In the genomic region with DNA sequence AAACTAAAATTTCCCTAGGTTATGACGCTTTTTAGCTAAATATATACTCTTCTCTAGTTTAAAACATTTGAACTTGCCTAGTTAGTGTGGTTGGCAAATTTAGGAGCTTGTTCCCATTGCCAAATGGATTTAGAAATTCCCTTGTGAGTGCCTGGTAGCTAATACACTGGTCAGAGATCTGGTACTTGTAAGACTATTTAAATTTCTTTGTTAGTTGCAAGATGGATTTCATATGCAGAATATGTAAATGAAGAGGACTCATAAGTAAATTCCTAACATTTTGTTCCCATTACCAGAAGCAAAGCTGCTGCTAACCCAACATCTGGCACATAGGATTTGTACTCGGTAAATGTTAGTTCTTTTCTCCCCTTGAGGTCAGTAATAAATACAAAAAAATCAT, we compare ENCODE assay signal across 15 cellular contexts. TPM values are rescaled to one million over a fixed set of nuclear protein-coding genes. Genes with fewer than 3 reads are reported as not detected.
DNase-seq lines count a peak whose midpoint lies in the region; ATAC-seq and TF ChIP-seq lines count a peak whose summit lies in the region.
"Had no signal": no experiment of that assay in that cellular context is flagged by ENCODE, and none has a peak within 500 bp of the region (broad histone marks: within the 10 kb centered on the region; RNA-seq: fewer than 3 reads in every experiment).

No MANE protein-coding gene starts in this region.

- H3K9me3 ChIP-seq in Panc1 (ENCODE audit: control insufficient read depth, insufficient read depth, low read depth, low read length) = no peaks in the 10 kb centered on the region
- H3K9me3 ChIP-seq in iPS-20b (ENCODE audit: insufficient read depth, low read depth, low read length) = no peaks in the 10 kb centered on the region
- H3K9me3 ChIP-seq: HAP-1 had no signal

- no peak overlapping the region for H3K27ac ChIP-seq in Panc1 (ENCODE audit: low read length)
- H3K27ac ChIP-seq in iPS-20b (ENCODE audit: low read length) = peak overlapping the region; percentile 28
- H3K27ac ChIP-seq: BLaER1 treated with 17β-estradiol and CSF1 and Interleukin-3, amounts not matched to agents 10 nM and 100 nM; GM23248 had no signal

- in situ Hi-C loops in Panc1 (cut with HindIII; ENCODE audit: low pct_unique_long_range_greater_than_20kb, low sequenced_read_pairs) = no loop called here

- H3K4me1 ChIP-seq in Panc1 (ENCODE audit: control insufficient read depth, insufficient read depth, low read length) (no peaks in the 10 kb centered on the region), iPS-20b (ENCODE audit: insufficient read depth, low read length) (peaks cover 14% of the 10 kb centered on the region; the same call in 1 of the 2 replicates)
- H3K4me1 ChIP-seq: BLaER1 treated with 17β-estradiol and CSF1 and Interleukin-3, amounts not matched to agents 10 nM and 100 nM had no signal

- H3K4me3 ChIP-seq in Panc1 (ENCODE audit: low read depth in 2 of 2, low read length in 2 of 2) (no peak overlapping the region), iPS-20b (ENCODE audit: low read length) (peak overlapping the region; percentile 49; the same call in 1 of the 2 replicates)
- H3K4me3 ChIP-seq: BLaER1 treated with 17β-estradiol and CSF1 and Interleukin-3, amounts not matched to agents 10 nM and 100 nM; GM23248; HAP-1; K562 had no signal

- TF ChIP-seq CTCF in Panc1 (IDR thresholded peaks at IDR 0.05) = no peak

- no peaks in the 10 kb centered on the region for H3K27me3 ChIP-seq in Panc1 (ENCODE audit: control insufficient read depth, insufficient read depth, low read length)
- no peaks in the 10 kb centered on the region for H3K27me3 ChIP-seq in iPS-20b (ENCODE audit: insufficient read depth, low read length)

- POLR2A ChIA-PET in Panc1 (lab: Charles Lee) = no interaction called here

- peak; percentile 13 for DNase-seq in HCEC 1CT
- DNase-seq in Panc1 (ENCODE audit: low read depth, low spot score) = no peak
- DNase-seq in fibroblast of gingiva (ENCODE audit: low read depth) = peak; percentile 68
- DNase-seq in NOMO-1 treated with dmso at 0.1 percent for 144 hours (lab: John Stamatoyannopoulos, UW; ENCODE audit: unreplicated experiment) = no peak
- no peak for DNase-seq in DMS 273 (lab: John Stamatoyannopoulos, UW; ENCODE audit: unreplicated experiment)
- DNase-seq: CD4-positive, CD25-positive, alpha-beta regulatory T cell; CD8-positive, alpha-beta memory T cell; COR-L47; GM23248; IMR-90 had no signal

- intact Hi-C loops in Panc1 (cut with micrococcal nuclease; ENCODE audit: unreplicated experiment) = no loop called here

- peak overlapping the region; percentile 59; the same call in 1 of the 2 replicates for H3K9ac ChIP-seq in iPS-20b (ENCODE audit: low read depth, low read length)
- H3K9ac ChIP-seq: BLaER1 treated with 17β-estradiol and CSF1 and Interleukin-3, amounts not matched to agents 10 nM and 100 nM; GM23248 had no signal

- H3K36me3 ChIP-seq in Panc1 (ENCODE audit: control insufficient read depth, insufficient read depth, low read length) = no peaks in the 10 kb centered on the region
- H3K36me3 ChIP-seq in iPS-20b (ENCODE audit: insufficient read depth, low read depth, low read length) = no peaks in the 10 kb centered on the region
- H3K36me3 ChIP-seq: HAP-1 had no signal

- CTCF ChIA-PET in Panc1 (lab: Charles Lee) = no interaction called here

- no peak for ATAC-seq in Panc1
- no peak for ATAC-seq in HG03521 (IDR thresholded peaks at IDR 0.05; ENCODE audit: unreplicated experiment)
- ATAC-seq: K562 had no signal

- TSS peak; percentile 52 for BruUV-seq in Panc1 (replicated peaks; lab: Mats Ljungman, UMichigan)

RNA-seq across cellular contexts. Expression of gene PGK1, which starts 56.0 kb away (rescaled TPM):
- 541 TPM for total RNA-seq in Panc1 (2021; ENCODE audit: unreplicated experiment)
- 570 TPM for polyA plus RNA-seq in Panc1 (2012; ENCODE audit: insufficient read length)

Comparison
In these comparisons a context has a peak if more than half of its experiments do, and no peak if none do; other contexts are left out.
1. DNase-seq: peak in HCEC 1CT (single experiment) and fibroblast of gingiva (single experiment); none in Panc1 (single experiment), NOMO-1 treated with dmso at 0.1 percent for 144 hours (single experiment) and DMS 273 (single experiment).